Comparison of ENCODE assay signal across 1 cellular context in genomic region chr10:92573798-92574544, GRCh38.
TF ChIP-seq lines count a peak whose summit lies in the region.

Gene IDE, minus strand, starts transcription at chr10:92574093. Its CDS starts 74 bp downstream, at chr10:92574019.

TF ChIP-seq in HepG2, 621 proteins besides CTCF, POLR2A, EP300 and RAD21 (continued from another document and continues in another):
- TF ChIP-seq FUBP1 (CRISPR knock-in tag; IDR thresholded peaks at IDR 0.05; ENCODE audit: borderline replicate concordance) (0 out of 2 replicates have a peak, but pooled peaks have one; percentile 78), KLF16 (CRISPR knock-in tag; IDR thresholded peaks at IDR 0.05) (peak in 1 of 2 experiments; percentile 84; a peak in 1 of 4 replicates), EHMT2 (IDR thresholded peaks at IDR 0.05; ENCODE audit: borderline replicate concordance, low read depth, low read length) (no peak), TCF7 (IDR thresholded peaks at IDR 0.05; ENCODE audit: low read depth) (no peak), NR0B2 (CRISPR knock-in tag; IDR thresholded peaks at IDR 0.05) (peak; percentile 92), ZNF30 (CRISPR knock-in tag; IDR thresholded peaks at IDR 0.05) (no peak), SIN3B (IDR thresholded peaks at IDR 0.05; ENCODE audit: low read length) (no peak), HMGA1 (CRISPR knock-in tag; conservative IDR thresholded peaks at IDR 0.05) (no peak), ELF1 (CRISPR knock-in tag; IDR thresholded peaks at IDR 0.05) (peak; percentile 83), ZNF839 (CRISPR knock-in tag; IDR thresholded peaks at IDR 0.05; ENCODE audit: borderline replicate concordance) (no peak; the same call in 1 of the 2 replicates), ZNF558 (CRISPR knock-in tag; IDR thresholded peaks at IDR 0.05; ENCODE audit: borderline replicate concordance) (peak; percentile 98; the same call in 1 of the 2 replicates), SIX1 (CRISPR knock-in tag; IDR thresholded peaks at IDR 0.05; ENCODE audit: borderline replicate concordance) (no peak; the same call in 1 of the 2 replicates), ZNF354B (CRISPR knock-in tag; IDR thresholded peaks at IDR 0.05) (no peak), ELF4 (CRISPR knock-in tag; IDR thresholded peaks at IDR 0.05; ENCODE audit: borderline replicate concordance) (0 out of 2 replicates have a peak, but pooled peaks have one; percentile 24), CENPX (CRISPR knock-in tag; IDR thresholded peaks at IDR 0.05) (no peak), FOXM1 (CRISPR knock-in tag; IDR thresholded peaks at IDR 0.05) (0 out of 2 replicates have a peak, but pooled peaks have one; percentile 9), NFE2L1 (CRISPR knock-in tag; IDR thresholded peaks at IDR 0.05; ENCODE audit: borderline replicate concordance) (peak; percentile 93; the same call in 1 of the 2 replicates), ZNF337 (CRISPR knock-in tag; IDR thresholded peaks at IDR 0.05; ENCODE audit: borderline replicate concordance, low read depth) (peak; percentile 97), ZNF777 (CRISPR knock-in tag; IDR thresholded peaks at IDR 0.05) (peak; percentile 76; the same call in 1 of the 2 replicates), ZNF224 (CRISPR knock-in tag; IDR thresholded peaks at IDR 0.05) (no peak; the same call in none of the 2 replicates), ELF3 (CRISPR knock-in tag; IDR thresholded peaks at IDR 0.05) (peak; percentile 72; the same call in 1 of the 2 replicates), HNRNPL (IDR thresholded peaks at IDR 0.05; ENCODE audit: low read depth, low read length) (no peak), STAT6 (CRISPR knock-in tag; IDR thresholded peaks at IDR 0.05; ENCODE audit: borderline replicate concordance) (peak; percentile 52; the same call in 1 of the 2 replicates), BATF2 (CRISPR knock-in tag; IDR thresholded peaks at IDR 0.05) (0 out of 2 replicates have a peak, but pooled peaks have one; percentile 82), ZNF543 (CRISPR knock-in tag; IDR thresholded peaks at IDR 0.05) (peak; percentile 83), MAZ (IDR thresholded peaks at IDR 0.05; ENCODE audit: borderline replicate concordance, low read depth, low read length) (no peak), MAZ (CRISPR knock-in tag; IDR thresholded peaks at IDR 0.05; ENCODE audit: low read depth) (no peak; the same call in none of the 2 replicates), FLYWCH1 (CRISPR knock-in tag; IDR thresholded peaks at IDR 0.05) (no peak), ZNF574 (CRISPR knock-in tag; IDR thresholded peaks at IDR 0.05) (peak; percentile 71), ZNF766 (CRISPR knock-in tag; IDR thresholded peaks at IDR 0.05; ENCODE audit: borderline replicate concordance) (no peak), ZNF841 (CRISPR knock-in tag; IDR thresholded peaks at IDR 0.05; ENCODE audit: borderline replicate concordance) (peak; percentile 20; the same call in 1 of the 2 replicates), SMARCC2 (IDR thresholded peaks at IDR 0.05) (no peak), KMT2B (CRISPR knock-in tag; IDR thresholded peaks at IDR 0.05) (peak; percentile 83), GATA4 (IDR thresholded peaks at IDR 0.05; ENCODE audit: borderline replicate concordance, low read depth) (peak; percentile 35), HHEX (CRISPR knock-in tag; IDR thresholded peaks at IDR 0.05) (no peak)
- TF ChIP-seq, protein P1, sequence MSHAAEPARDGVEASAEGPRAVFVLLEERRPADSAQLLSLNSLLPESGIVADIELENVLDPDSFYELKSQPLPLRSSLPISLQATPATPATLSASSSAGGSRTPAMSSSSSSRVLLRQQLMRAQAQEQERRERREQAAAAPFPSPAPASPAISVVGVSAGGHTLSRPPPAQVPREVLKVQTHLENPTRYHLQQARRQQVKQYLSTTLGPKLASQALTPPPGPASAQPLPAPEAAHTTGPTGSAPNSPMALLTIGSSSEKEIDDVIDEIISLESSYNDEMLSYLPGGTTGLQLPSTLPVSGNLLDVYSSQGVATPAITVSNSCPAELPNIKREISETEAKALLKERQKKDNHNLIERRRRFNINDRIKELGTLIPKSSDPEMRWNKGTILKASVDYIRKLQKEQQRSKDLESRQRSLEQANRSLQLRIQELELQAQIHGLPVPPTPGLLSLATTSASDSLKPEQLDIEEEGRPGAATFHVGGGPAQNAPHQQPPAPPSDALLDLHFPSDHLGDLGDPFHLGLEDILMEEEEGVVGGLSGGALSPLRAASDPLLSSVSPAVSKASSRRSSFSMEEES (CRISPR knock-in tag; IDR thresholded peaks at IDR 0.05) = 0 out of 2 replicates have a peak, but pooled peaks have one; percentile 44
- TF ChIP-seq, protein P2, sequence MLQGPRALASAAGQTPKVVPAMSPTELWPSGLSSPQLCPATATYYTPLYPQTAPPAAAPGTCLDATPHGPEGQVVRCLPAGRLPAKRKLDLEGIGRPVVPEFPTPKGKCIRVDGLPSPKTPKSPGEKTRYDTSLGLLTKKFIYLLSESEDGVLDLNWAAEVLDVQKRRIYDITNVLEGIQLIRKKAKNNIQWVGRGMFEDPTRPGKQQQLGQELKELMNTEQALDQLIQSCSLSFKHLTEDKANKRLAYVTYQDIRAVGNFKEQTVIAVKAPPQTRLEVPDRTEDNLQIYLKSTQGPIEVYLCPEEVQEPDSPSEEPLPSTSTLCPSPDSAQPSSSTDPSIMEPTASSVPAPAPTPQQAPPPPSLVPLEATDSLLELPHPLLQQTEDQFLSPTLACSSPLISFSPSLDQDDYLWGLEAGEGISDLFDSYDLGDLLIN (CRISPR knock-in tag; IDR thresholded peaks at IDR 0.05; ENCODE audit: borderline replicate concordance) = peak; percentile 24; the same call in 1 of the 2 replicates
- TF ChIP-seq, protein P3, sequence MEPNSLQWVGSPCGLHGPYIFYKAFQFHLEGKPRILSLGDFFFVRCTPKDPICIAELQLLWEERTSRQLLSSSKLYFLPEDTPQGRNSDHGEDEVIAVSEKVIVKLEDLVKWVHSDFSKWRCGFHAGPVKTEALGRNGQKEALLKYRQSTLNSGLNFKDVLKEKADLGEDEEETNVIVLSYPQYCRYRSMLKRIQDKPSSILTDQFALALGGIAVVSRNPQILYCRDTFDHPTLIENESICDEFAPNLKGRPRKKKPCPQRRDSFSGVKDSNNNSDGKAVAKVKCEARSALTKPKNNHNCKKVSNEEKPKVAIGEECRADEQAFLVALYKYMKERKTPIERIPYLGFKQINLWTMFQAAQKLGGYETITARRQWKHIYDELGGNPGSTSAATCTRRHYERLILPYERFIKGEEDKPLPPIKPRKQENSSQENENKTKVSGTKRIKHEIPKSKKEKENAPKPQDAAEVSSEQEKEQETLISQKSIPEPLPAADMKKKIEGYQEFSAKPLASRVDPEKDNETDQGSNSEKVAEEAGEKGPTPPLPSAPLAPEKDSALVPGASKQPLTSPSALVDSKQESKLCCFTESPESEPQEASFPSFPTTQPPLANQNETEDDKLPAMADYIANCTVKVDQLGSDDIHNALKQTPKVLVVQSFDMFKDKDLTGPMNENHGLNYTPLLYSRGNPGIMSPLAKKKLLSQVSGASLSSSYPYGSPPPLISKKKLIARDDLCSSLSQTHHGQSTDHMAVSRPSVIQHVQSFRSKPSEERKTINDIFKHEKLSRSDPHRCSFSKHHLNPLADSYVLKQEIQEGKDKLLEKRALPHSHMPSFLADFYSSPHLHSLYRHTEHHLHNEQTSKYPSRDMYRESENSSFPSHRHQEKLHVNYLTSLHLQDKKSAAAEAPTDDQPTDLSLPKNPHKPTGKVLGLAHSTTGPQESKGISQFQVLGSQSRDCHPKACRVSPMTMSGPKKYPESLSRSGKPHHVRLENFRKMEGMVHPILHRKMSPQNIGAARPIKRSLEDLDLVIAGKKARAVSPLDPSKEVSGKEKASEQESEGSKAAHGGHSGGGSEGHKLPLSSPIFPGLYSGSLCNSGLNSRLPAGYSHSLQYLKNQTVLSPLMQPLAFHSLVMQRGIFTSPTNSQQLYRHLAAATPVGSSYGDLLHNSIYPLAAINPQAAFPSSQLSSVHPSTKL (CRISPR knock-in tag; IDR thresholded peaks at IDR 0.05) = peak; percentile 52
- TF ChIP-seq, protein P4, sequence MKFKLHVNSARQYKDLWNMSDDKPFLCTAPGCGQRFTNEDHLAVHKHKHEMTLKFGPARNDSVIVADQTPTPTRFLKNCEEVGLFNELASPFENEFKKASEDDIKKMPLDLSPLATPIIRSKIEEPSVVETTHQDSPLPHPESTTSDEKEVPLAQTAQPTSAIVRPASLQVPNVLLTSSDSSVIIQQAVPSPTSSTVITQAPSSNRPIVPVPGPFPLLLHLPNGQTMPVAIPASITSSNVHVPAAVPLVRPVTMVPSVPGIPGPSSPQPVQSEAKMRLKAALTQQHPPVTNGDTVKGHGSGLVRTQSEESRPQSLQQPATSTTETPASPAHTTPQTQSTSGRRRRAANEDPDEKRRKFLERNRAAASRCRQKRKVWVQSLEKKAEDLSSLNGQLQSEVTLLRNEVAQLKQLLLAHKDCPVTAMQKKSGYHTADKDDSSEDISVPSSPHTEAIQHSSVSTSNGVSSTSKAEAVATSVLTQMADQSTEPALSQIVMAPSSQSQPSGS (CRISPR knock-in tag; IDR thresholded peaks at IDR 0.05) = 0 out of 2 replicates have a peak, but pooled peaks have one; percentile 38
- TF ChIP-seq, protein P5, sequence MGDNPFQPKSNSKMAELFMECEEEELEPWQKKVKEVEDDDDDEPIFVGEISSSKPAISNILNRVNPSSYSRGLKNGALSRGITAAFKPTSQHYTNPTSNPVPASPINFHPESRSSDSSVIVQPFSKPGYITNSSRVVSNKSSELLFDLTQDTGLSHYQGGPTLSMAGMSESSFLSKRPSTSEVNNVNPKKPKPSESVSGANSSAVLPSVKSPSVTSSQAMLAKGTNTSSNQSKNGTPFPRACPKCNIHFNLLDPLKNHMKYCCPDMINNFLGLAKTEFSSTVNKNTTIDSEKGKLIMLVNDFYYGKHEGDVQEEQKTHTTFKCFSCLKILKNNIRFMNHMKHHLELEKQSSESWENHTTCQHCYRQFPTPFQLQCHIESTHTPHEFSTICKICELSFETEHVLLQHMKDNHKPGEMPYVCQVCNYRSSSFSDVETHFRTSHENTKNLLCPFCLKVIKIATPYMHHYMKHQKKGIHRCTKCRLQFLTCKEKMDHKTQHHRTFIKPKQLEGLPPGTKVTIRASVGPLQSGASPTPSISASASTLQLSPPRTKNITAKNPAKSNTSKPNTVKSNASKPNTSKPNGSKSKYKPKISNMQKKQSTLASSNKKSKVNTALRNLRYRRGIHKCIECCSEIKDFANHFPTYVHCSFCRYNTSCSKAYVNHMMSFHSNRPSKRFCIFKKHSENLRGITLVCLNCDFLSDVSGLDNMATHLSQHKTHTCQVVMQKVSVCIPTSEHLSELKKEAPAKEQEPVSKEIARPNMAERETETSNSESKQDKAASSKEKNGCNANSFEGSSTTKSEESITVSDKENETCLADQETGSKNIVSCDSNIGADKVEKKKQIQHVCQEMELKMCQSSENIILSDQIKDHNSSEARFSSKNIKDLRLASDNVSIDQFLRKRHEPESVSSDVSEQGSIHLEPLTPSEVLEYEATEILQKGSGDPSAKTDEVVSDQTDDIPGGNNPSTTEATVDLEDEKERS (CRISPR knock-in tag; IDR thresholded peaks at IDR 0.05) = peak; percentile 79
